Comparison of ENCODE assay signal across 10 cellular contexts in genomic region chr5:86917117-86917579, GRCh38.
DNase-seq lines count a peak whose midpoint lies in the region; TF ChIP-seq lines count a peak whose summit lies in the region.
"Had no signal": no experiment of that assay in that cellular context is flagged by ENCODE, and none has a peak within 500 bp of the region (broad histone marks: within the 10 kb centered on the region; RNA-seq: fewer than 3 reads in every experiment).

No MANE protein-coding gene starts in this region.

- H3K36me3 Mint-ChIP-seq in endothelial cell (ENCODE audit: low read depth, unreplicated experiment) (no peaks in the 10 kb centered on the region), progenitor cell of endocrine pancreas (ENCODE audit: insufficient read depth) (no peaks in the 10 kb centered on the region)

- no peak for TF ChIP-seq CTCF in endothelial cell (IDR thresholded peaks at IDR 0.05; ENCODE audit: unreplicated experiment)
- TF ChIP-seq CTCF in progenitor cell of endocrine pancreas (IDR thresholded peaks at IDR 0.05; ENCODE audit: unreplicated experiment) = no peak

- no peaks in the 10 kb centered on the region; the same call in 1 of the 2 replicates for H3K9me3 ChIP-seq in SJCRH30 (replicated peaks)
- H3K9me3 ChIP-seq: BE2C had no signal

- H3K27ac ChIP-seq in SJCRH30 = no peak overlapping the region

- no peaks in the 10 kb centered on the region for H3K4me1 ChIP-seq in SJCRH30
- H3K4me1 ChIP-seq: BE2C had no signal

- H3K27me3 ChIP-seq in SJCRH30 = no peaks in the 10 kb centered on the region
- H3K27me3 ChIP-seq: BE2C had no signal

- H3K4me3 Mint-ChIP-seq in endothelial cell (ENCODE audit: unreplicated experiment) = no peak overlapping the region
- no peak overlapping the region for H3K4me3 Mint-ChIP-seq in progenitor cell of endocrine pancreas (ENCODE audit: low read depth)

- H3K27me3 Mint-ChIP-seq in endothelial cell (ENCODE audit: unreplicated experiment) (no peaks in the 10 kb centered on the region), progenitor cell of endocrine pancreas (no peaks in the 10 kb centered on the region)

- no peak overlapping the region for H3K27ac Mint-ChIP-seq in endothelial cell (ENCODE audit: unreplicated experiment)
- no peak overlapping the region for H3K27ac Mint-ChIP-seq in progenitor cell of endocrine pancreas

- no peaks in the 10 kb centered on the region for H3K4me1 Mint-ChIP-seq in endothelial cell (ENCODE audit: unreplicated experiment)
- H3K4me1 Mint-ChIP-seq in progenitor cell of endocrine pancreas (ENCODE audit: low read depth) = no peaks in the 10 kb centered on the region

- DNase-seq in activated naive CD4-positive, alpha-beta T cell treated with Interleukin-2 at 50 U/mL for 16 hours = peak; percentile 14
- DNase-seq in activated naive CD4-positive, alpha-beta T cell treated with anti-CD3 and anti-CD28 coated beads, Interleukin-2, amount 50 U/mL, for 16 hours = no peak
- DNase-seq in SJCRH30 (peak; percentile 34 to 66), endothelial cell (ENCODE audit: low spot score) (peak; percentile 33), progenitor cell of endocrine pancreas (ENCODE audit: low spot score, unreplicated experiment) (no peak), occipital lobe (lab: John Stamatoyannopoulos, UW) (no peak), NCI-H2171 (lab: John Stamatoyannopoulos, UW) (no peak)
- DNase-seq in stimulated activated CD8-positive, alpha-beta memory T cell treated with anti-CD3 and anti-CD28 coated beads, Interleukin-4, amount 100 ng/mL, for 48 hours = peak; percentile 34
- DNase-seq: activated CD4-positive, CD25-positive, alpha-beta regulatory T cell; BE2C had no signal

- H3K9me3 Mint-ChIP-seq in endothelial cell (ENCODE audit: unreplicated experiment) (no peaks in the 10 kb centered on the region), progenitor cell of endocrine pancreas (ENCODE audit: low read depth) (peaks cover 3% of the 10 kb centered on the region)

- H3K36me3 ChIP-seq in SJCRH30 = no peaks in the 10 kb centered on the region
- H3K36me3 ChIP-seq: BE2C had no signal

- no peak overlapping the region for H3K4me3 ChIP-seq in SJCRH30

Comparison
In these comparisons a context has a peak if more than half of its experiments do, and no peak if none do; other contexts are left out.
1. DNase-seq: peak in activated naive CD4-positive, alpha-beta T cell treated with Interleukin-2 at 50 U/mL for 16 hours (single experiment), SJCRH30 (2 of 2), endothelial cell (single experiment) and stimulated activated CD8-positive, alpha-beta memory T cell treated with anti-CD3 and anti-CD28 coated beads, Interleukin-4, amount 100 ng/mL, for 48 hours (single experiment); none in activated naive CD4-positive, alpha-beta T cell treated with anti-CD3 and anti-CD28 coated beads, Interleukin-2, amount 50 U/mL, for 16 hours (single experiment), progenitor cell of endocrine pancreas (single experiment), occipital lobe (single experiment) and NCI-H2171 (single experiment).